ENCODE assay signal across 16 cellular contexts in the genomic region with DNA sequence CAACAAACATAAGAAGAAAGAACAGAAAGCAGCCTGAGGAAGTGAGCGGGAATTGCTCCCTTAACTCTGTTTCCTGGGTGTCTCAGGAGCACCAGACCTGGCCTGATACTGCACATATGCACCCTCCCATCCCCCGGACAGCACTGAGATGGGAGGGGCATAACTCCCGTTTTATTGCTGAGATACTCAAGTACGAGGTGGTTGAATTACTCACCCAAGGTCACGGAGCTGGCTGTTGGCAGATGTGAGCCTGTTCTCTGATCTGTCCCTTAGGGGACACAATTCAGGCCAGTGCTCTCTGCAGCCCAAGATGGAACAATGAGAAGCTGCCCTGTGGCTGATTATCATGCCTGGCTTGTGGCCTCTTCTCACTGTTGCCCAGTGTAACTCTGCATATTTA. TPM values are rescaled to one million over a fixed set of nuclear protein-coding genes. Genes with fewer than 3 reads are reported as not detected.
DNase-seq lines count a peak whose midpoint lies in the region; ATAC-seq and TF ChIP-seq lines count a peak whose summit lies in the region.
"Had no signal": no experiment of that assay in that cellular context is flagged by ENCODE, and none has a peak within 500 bp of the region (broad histone marks: within the 10 kb centered on the region; RNA-seq: fewer than 3 reads in every experiment).

No MANE protein-coding gene starts in this region.

- H3K79me2 ChIP-seq in HCT116 (ENCODE audit: insufficient read depth, low read length) (no peaks in the 10 kb centered on the region), PC-3 (ENCODE audit: low read length) (no peaks in the 10 kb centered on the region)

- no peak for TF ChIP-seq RAD21 in HCT116 (IDR thresholded peaks at IDR 0.05; ENCODE audit: low read depth)

- intact Hi-C loops in HCT116 (cut with micrococcal nuclease) = no loop called here
- intact Hi-C loops in PC-3 (cut with micrococcal nuclease) = no loop called here
- intact Hi-C loops in spleen (cut with DNase I; ENCODE audit: low total_unique reads) = no loop called here

- no peak overlapping the region for H3K4me3 ChIP-seq in HCT116 (replicated peaks in 1 of 2; ENCODE audit: low read depth in 1 of 2, low read length in 2 of 2)
- H3K4me3 ChIP-seq in PC-3 (ENCODE audit: low read length) = no peak overlapping the region
- H3K4me3 ChIP-seq in spleen = no peak overlapping the region
- H3K4me3 ChIP-seq: breast epithelium, skin epidermis had no signal

- H3K9me3 ChIP-seq in HCT116 (ENCODE audit: control insufficient read depth in 1 of 2, insufficient read depth in 1 of 2, low read depth in 1 of 2, low read length in 2 of 2) (no peaks in the 10 kb centered on the region), PC-3 (ENCODE audit: low read length) (no peaks in the 10 kb centered on the region), spleen (no peaks in the 10 kb centered on the region), T-helper 17 cell (ENCODE audit: control insufficient read depth, low read length, poor library complexity, severe bottlenecking) (no peaks in the 10 kb centered on the region)
- H3K9me3 ChIP-seq: breast epithelium had no signal

- no peak for TF ChIP-seq POLR2A in HCT116 (IDR thresholded peaks at IDR 0.05; ENCODE audit: borderline replicate concordance, extremely low read depth, insufficient read depth, insufficient read length)
- no peak for TF ChIP-seq POLR2A in spleen (IDR thresholded peaks at IDR 0.05)

- no peak overlapping the region for H2AFZ ChIP-seq in HCT116 (ENCODE audit: low read depth, low read length, poor library complexity, severe bottlenecking)
- peak overlapping the region; percentile 22; the same call in 1 of the 2 replicates for H2AFZ ChIP-seq in PC-3 (ENCODE audit: low read length)

- H3K36me3 Mint-ChIP-seq in T-helper 17 cell (ENCODE audit: low read depth) = no peaks in the 10 kb centered on the region
- H3K36me3 Mint-ChIP-seq: CD14-positive monocyte; stimulated activated naive B cell treated with anti-CD40 and anti-IgM and Interleukin-4, amounts not matched to agents 10 μg/mL and 1 μg/mL and 100 μg/mL, for 72 hours had no signal

- POLR2A ChIA-PET in HCT116 (lab: Charles Lee) (no interaction called here), PC-3 (lab: Charles Lee; ENCODE audit: unreplicated experiment) (interaction anchor here (0.6 kb wide), 1 partner anchor 20 kb away, joined by 3 read pairs; no protein-coding TSS in a partner anchor)

- peak overlapping the region; percentile 23; the same call in 1 of the 2 replicates for H3K4me2 ChIP-seq in HCT116 (ENCODE audit: low read length)
- H3K4me2 ChIP-seq in PC-3 (ENCODE audit: low read length) = peak overlapping the region; percentile 48

- H3K27me3 ChIP-seq in HCT116 (ENCODE audit: insufficient read depth, low read length) (peaks cover 31% of the 10 kb centered on the region), PC-3 (ENCODE audit: low read length) (peaks cover 10% of the 10 kb centered on the region; the same call in 1 of the 2 replicates), spleen (replicated peaks in 1 of 7) (peaks cover 0 to 9% (median 0%) of the 10 kb centered on the region in 7 donors)
- H3K27me3 ChIP-seq: breast epithelium had no signal

- WGBS in spleen, 5 donors = 64 to 79% (median 66%) methylated on average over 5 of the region's 5 CpGs

- no peak overlapping the region for H3K27ac Mint-ChIP-seq in T-helper 17 cell
- H3K27ac Mint-ChIP-seq: CD14-positive monocyte; stimulated activated naive B cell treated with anti-CD40 and anti-IgM and Interleukin-4, amounts not matched to agents 10 μg/mL and 1 μg/mL and 100 μg/mL, for 72 hours had no signal

- H4K20me1 ChIP-seq in HCT116 (ENCODE audit: insufficient read depth) = no peaks in the 10 kb centered on the region
- H4K20me1 ChIP-seq in PC-3 (ENCODE audit: low read length) = no peaks in the 10 kb centered on the region

- no peaks in the 10 kb centered on the region for H3K36me3 ChIP-seq in HCT116 (ENCODE audit: control insufficient read depth in 1 of 2, insufficient read depth in 2 of 2, low read length in 2 of 2)
- no peaks in the 10 kb centered on the region for H3K36me3 ChIP-seq in PC-3 (ENCODE audit: low read depth, low read length)
- no peaks in the 10 kb centered on the region for H3K36me3 ChIP-seq in spleen
- H3K36me3 ChIP-seq: breast epithelium had no signal

- H3K9ac ChIP-seq in HCT116 (ENCODE audit: low read length) (no peak overlapping the region), PC-3 (ENCODE audit: low read length) (no peak overlapping the region)

- H3K4me3 Mint-ChIP-seq in T-helper 17 cell = no peak overlapping the region
- H3K4me3 Mint-ChIP-seq: CD14-positive monocyte; stimulated activated naive B cell treated with anti-CD40 and anti-IgM and Interleukin-4, amounts not matched to agents 10 μg/mL and 1 μg/mL and 100 μg/mL, for 72 hours had no signal

- H3K27me3 Mint-ChIP-seq in T-helper 17 cell = peaks cover 57% of the 10 kb centered on the region

- CTCF ChIA-PET in HCT116 (lab: Charles Lee) = no interaction called here
- CTCF ChIA-PET in PC-3 (lab: Charles Lee) = no interaction called here

- TF ChIP-seq CTCF in HCT116 (IDR thresholded peaks at IDR 0.05 in 2 of 3, conservative IDR thresholded peaks at IDR 0.05 in 1 of 3; ENCODE audit: borderline replicate concordance in 1 of 3, insufficient read depth in 1 of 3, low read depth in 2 of 3, low read length in 2 of 3) (no peak), PC-3 (conservative IDR thresholded peaks at IDR 0.05; ENCODE audit: low read depth, low read length) (no peak), spleen (IDR thresholded peaks at IDR 0.05 in 8 of 11, conservative IDR thresholded peaks at IDR 0.05 in 3 of 11) (no peak), GM10266 (IDR thresholded peaks at IDR 0.05; ENCODE audit: control insufficient read depth, insufficient read depth, low read depth, missing control alignments) (no peak)

- no TSS peak for BruUV-seq in HCT116 (replicated peaks; lab: Mats Ljungman, UMichigan)
- BruUV-seq in PC-3 (replicated peaks; lab: Mats Ljungman, UMichigan) = no TSS peak

- no peaks in the 10 kb centered on the region for H3F3A ChIP-seq in PC-3 (ENCODE audit: low read length, unreplicated experiment)

- RAD21 ChIA-PET in HCT116 (lab: Charles Lee; ENCODE audit: low non-redundant PET in 1 of 2, low total read pairs in 2 of 2, uncharacterized antibody in 2 of 2, unreplicated experiment in 2 of 2) = no interaction called here

- H3K27ac ChIP-seq in HCT116 (ENCODE audit: low read depth, low read length) = no peak overlapping the region
- H3K27ac ChIP-seq in PC-3 (ENCODE audit: low read length) = no peak overlapping the region
- H3K27ac ChIP-seq in cingulate gyrus (ENCODE audit: low read depth, low read length) = peak overlapping the region; percentile 49
- H3K27ac ChIP-seq in spleen = peak overlapping the region in 5 of 8 donors; percentile 44 to 74 (median 69)
- H3K27ac ChIP-seq: breast epithelium had no signal

- no peaks in the 10 kb centered on the region for H3K4me1 Mint-ChIP-seq in T-helper 17 cell
- H3K4me1 Mint-ChIP-seq: CD14-positive monocyte; stimulated activated naive B cell treated with anti-CD40 and anti-IgM and Interleukin-4, amounts not matched to agents 10 μg/mL and 1 μg/mL and 100 μg/mL, for 72 hours had no signal

- H3K9me2 ChIP-seq in HCT116 (ENCODE audit: insufficient read depth) (no peaks in the 10 kb centered on the region), PC-3 (replicated peaks; ENCODE audit: low read length) (no peaks in the 10 kb centered on the region)

- H3K4me1 ChIP-seq in HCT116 (ENCODE audit: control insufficient read depth in 1 of 2, insufficient read depth in 2 of 2, low read length in 2 of 2) (peaks cover 3 to 6% of the 10 kb centered on the region in 2 experiments; a peak in 3 of 4 replicates), PC-3 (ENCODE audit: insufficient read depth, low read length) (peaks cover 15% of the 10 kb centered on the region), spleen (peaks cover 0 to 14% (median 2%) of the 10 kb centered on the region in 6 donors)

- ATAC-seq in HCT116 = peak; percentile 55; the same call in 1 of the 2 replicates
- ATAC-seq in PC-3 = peak; percentile 94
- ATAC-seq in T-helper 17 cell = no peak
- ATAC-seq in HG02885 (IDR thresholded peaks at IDR 0.05; ENCODE audit: poor library complexity, unreplicated experiment) = no peak
- ATAC-seq: stimulated activated naive B cell treated with anti-CD40 and anti-IgM and Interleukin-4, amounts not matched to agents 10 μg/mL and 1 μg/mL and 100 μg/mL, for 72 hours had no signal

- DNase-seq in HCT116 (ENCODE audit: low read depth, low spot score) = no peak
- DNase-seq in PC-3 = peak; percentile 78
- no peak for DNase-seq in spleen
- DNase-seq in T-helper 17 cell = no peak
- DNase-seq in GM10266 (ENCODE audit: extremely low spot score) = no peak
- DNase-seq: activated CD4-positive, alpha-beta T cell treated with anti-CD3 and anti-CD28 coated beads for 1 hour; activated CD8-positive, alpha-beta memory T cell treated with anti-CD3 and anti-CD28 coated beads, Interleukin-2, amount 50 U/mL, for 4 hours; activated naive CD4-positive, alpha-beta T cell; islet precursor cell; occipital lobe; stimulated activated naive B cell treated with anti-CD40 and anti-IgM and Interleukin-4, amounts not matched to agents 10 μg/mL and 1 μg/mL and 100 μg/mL, for 72 hours had no signal

TF ChIP-seq in HCT116, 20 proteins besides CTCF, POLR2A, EP300 and RAD21:
- TF ChIP-seq JUND (IDR thresholded peaks at IDR 0.05) (no peak), EZH2 (IDR thresholded peaks at IDR 0.05) (no peak), EZH2phosphoT487 (IDR thresholded peaks at IDR 0.05; ENCODE audit: borderline replicate concordance) (no peak), FOSL1 (IDR thresholded peaks at IDR 0.05; ENCODE audit: low read depth) (no peak), YY1 (IDR thresholded peaks at IDR 0.05; ENCODE audit: extremely low read depth, insufficient replicate concordance, low read depth, low read length) (no peak)
- TF ChIP-seq, protein P1, sequence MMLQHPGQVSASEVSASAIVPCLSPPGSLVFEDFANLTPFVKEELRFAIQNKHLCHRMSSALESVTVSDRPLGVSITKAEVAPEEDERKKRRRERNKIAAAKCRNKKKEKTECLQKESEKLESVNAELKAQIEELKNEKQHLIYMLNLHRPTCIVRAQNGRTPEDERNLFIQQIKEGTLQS (IDR thresholded peaks at IDR 0.05) = no peak
TF ChIP-seq in HCT116: peak in this region for 0.

RNA-seq across cellular contexts. Expression of a gene that starts 9.1 kb away (rescaled TPM):
- total RNA-seq in HCT116 (2021; ENCODE audit: unreplicated experiment) (13.9 TPM), PC-3 (2014; rRNA removed) (21.9 and 28.3 TPM in 2 replicates), spleen (10 to 100 TPM; 13.8 to 19.2 (median 16.6) TPM), T-helper 17 cell (10 to 100 TPM; 16.5 to 24.7 TPM)
- 7.9 and 9.0 TPM in 2 replicates for polyA plus RNA-seq in HCT116 (2012)
- 10 to 100 TPM in 2 of 3 donors, 1 to 10 TPM in 1; 8.5 to 13.7 (median 10.3) TPM for polyA plus RNA-seq in spleen

RNA-seq across cellular contexts. Expression of a gene that starts 28.5 kb away (rescaled TPM):
- 0.30 TPM for total RNA-seq in HCT116 (2021; ENCODE audit: unreplicated experiment)
- polyA plus RNA-seq in HCT116 (2012) = 0.22 and 0.32 TPM in 2 replicates
- total RNA-seq in PC-3 (2014; rRNA removed) = 59.0 and 82.6 TPM in 2 replicates
- 10 to 100 TPM in 5 of 7 donors, 1 to 10 TPM in 2; 6.6 to 52.3 (median 13.1) TPM for total RNA-seq in spleen
- polyA plus RNA-seq in spleen = 1 to 10 TPM; 2.9 to 7.9 (median 3.3) TPM
- 1 to 10 TPM in 1 of 2 donors, under 1 TPM in 1; 0.97 to 1.4 TPM for total RNA-seq in T-helper 17 cell

Comparison
In these comparisons a context has a peak if more than half of its experiments do, and no peak if none do; other contexts are left out.
1. ATAC-seq: peak in HCT116 (single experiment) and PC-3 (single experiment); none in T-helper 17 cell (single experiment) and HG02885 (single experiment).
2. H3K27ac ChIP-seq: peak in cingulate gyrus (single experiment) and spleen (5 of 8); none in HCT116 (single experiment) and PC-3 (single experiment).